ENCODE assay signal across 14 cellular contexts in genomic region chr7:151695856-151696555, GRCh38.
DNase-seq lines count a peak whose midpoint lies in the region; ATAC-seq and TF ChIP-seq lines count a peak whose summit lies in the region.
"Had no signal": no experiment of that assay in that cellular context is flagged by ENCODE, and none has a peak within 500 bp of the region (broad histone marks: within the 10 kb centered on the region; RNA-seq: fewer than 3 reads in every experiment).

No MANE protein-coding gene starts in this region.

- H3K27me3 Mint-ChIP-seq in stimulated activated naive B cell treated with anti-CD40 and anti-IgM and Interleukin-4, amounts not matched to agents 10 μg/mL and 1 μg/mL and 100 μg/mL, for 72 hours = no peaks in the 10 kb centered on the region
- H3K27me3 Mint-ChIP-seq: effector memory CD8-positive, alpha-beta T cell had no signal

- H3K36me3 ChIP-seq in thyroid gland = no peaks in the 10 kb centered on the region

- no peak for TF ChIP-seq POLR2A in thyroid gland (IDR thresholded peaks at IDR 0.05)

- peak overlapping the region; percentile 77 for H3K27ac ChIP-seq in layer of hippocampus (ENCODE audit: low read depth, low read length)
- H3K27ac ChIP-seq in thyroid gland = peak overlapping the region; percentile 37 to 85 (median 56)
- H3K27ac ChIP-seq: parathyroid adenoma, SK-N-MC had no signal

- H3K9me3 Mint-ChIP-seq in stimulated activated naive B cell treated with anti-CD40 and anti-IgM and Interleukin-4, amounts not matched to agents 10 μg/mL and 1 μg/mL and 100 μg/mL, for 72 hours = peaks cover 4% of the 10 kb centered on the region in 2 donors
- H3K9me3 Mint-ChIP-seq: effector memory CD8-positive, alpha-beta T cell had no signal

- H3K36me3 Mint-ChIP-seq in stimulated activated naive B cell treated with anti-CD40 and anti-IgM and Interleukin-4, amounts not matched to agents 10 μg/mL and 1 μg/mL and 100 μg/mL, for 72 hours = peaks cover 5 to 7% of the 10 kb centered on the region in 2 donors

- TF ChIP-seq CTCF in thyroid gland (IDR thresholded peaks at IDR 0.05) = no peak

- peak; percentile 55 to 87 for DNase-seq in NCI-H2081 (lab: John Stamatoyannopoulos, UW)
- DNase-seq in NCI-H2081 treated with DMSO at 0.1 percent for 48 hours (lab: John Stamatoyannopoulos, UW) = no peak
- DNase-seq in astrocyte of the hippocampus (ENCODE audit: low read depth, low spot score) = peak; percentile 65
- no peak for DNase-seq in thyroid gland
- no peak for DNase-seq in stimulated activated naive B cell treated with anti-CD40 and anti-IgM and Interleukin-4, amounts not matched to agents 10 μg/mL and 1 μg/mL and 100 μg/mL, for 72 hours
- no peak for DNase-seq in mesenteric fat pad (ENCODE audit: low spot score)
- no peak for DNase-seq in HT-29 (ENCODE audit: low spot score)
- DNase-seq: activated CD4-positive, alpha-beta T cell treated with anti-CD3 and anti-CD28 coated beads for 48 hours; activated naive CD4-positive, alpha-beta T cell; effector memory CD8-positive, alpha-beta T cell; GF-D8 had no signal

- H3K27ac Mint-ChIP-seq in stimulated activated naive B cell treated with anti-CD40 and anti-IgM and Interleukin-4, amounts not matched to agents 10 μg/mL and 1 μg/mL and 100 μg/mL, for 72 hours = no peak overlapping the region

- WGBS in thyroid gland, 2 donors = 82 to 86% methylated on average over 21 to 26 of the region's 26 CpGs

- no peak overlapping the region for H3K4me3 Mint-ChIP-seq in stimulated activated naive B cell treated with anti-CD40 and anti-IgM and Interleukin-4, amounts not matched to agents 10 μg/mL and 1 μg/mL and 100 μg/mL, for 72 hours
- H3K4me3 Mint-ChIP-seq: effector memory CD8-positive, alpha-beta T cell had no signal

- peaks cover 24 to 25% of the 10 kb centered on the region in 2 donors for H3K4me1 Mint-ChIP-seq in stimulated activated naive B cell treated with anti-CD40 and anti-IgM and Interleukin-4, amounts not matched to agents 10 μg/mL and 1 μg/mL and 100 μg/mL, for 72 hours

- peaks cover 20% of the 10 kb centered on the region in 2 donors for H3K4me1 ChIP-seq in thyroid gland
- H3K4me1 ChIP-seq: parathyroid adenoma had no signal

- H3K27me3 ChIP-seq in layer of hippocampus (ENCODE audit: control insufficient read depth, insufficient read depth, low read length) (no peaks in the 10 kb centered on the region), thyroid gland (no peaks in the 10 kb centered on the region)

- intact Hi-C loops in thyroid gland (cut with DNase I) = no loop called here

- ATAC-seq in stimulated activated naive B cell treated with anti-CD40 and anti-IgM and Interleukin-4, amounts not matched to agents 10 μg/mL and 1 μg/mL and 100 μg/mL, for 72 hours (replicated peaks) = no peak
- ATAC-seq: effector memory CD8-positive, alpha-beta T cell had no signal

- H3K4me3 ChIP-seq in thyroid gland (replicated peaks in 1 of 3) = no peak overlapping the region
- H3K4me3 ChIP-seq: SK-N-MC had no signal

- H3K9me3 ChIP-seq in thyroid gland = no peaks in the 10 kb centered on the region

Comparison
In these comparisons a context has a peak if more than half of its experiments do, and no peak if none do; other contexts are left out.
1. DNase-seq: peak in NCI-H2081 (2 of 2) and astrocyte of the hippocampus (single experiment); none in NCI-H2081 treated with DMSO at 0.1 percent for 48 hours (single experiment), thyroid gland (0 of 2), stimulated activated naive B cell treated with anti-CD40 and anti-IgM and Interleukin-4, amounts not matched to agents 10 μg/mL and 1 μg/mL and 100 μg/mL, for 72 hours (single experiment), mesenteric fat pad (single experiment) and HT-29 (single experiment).